Comparison of ENCODE assay signal across 13 cellular contexts in the genomic region with DNA sequence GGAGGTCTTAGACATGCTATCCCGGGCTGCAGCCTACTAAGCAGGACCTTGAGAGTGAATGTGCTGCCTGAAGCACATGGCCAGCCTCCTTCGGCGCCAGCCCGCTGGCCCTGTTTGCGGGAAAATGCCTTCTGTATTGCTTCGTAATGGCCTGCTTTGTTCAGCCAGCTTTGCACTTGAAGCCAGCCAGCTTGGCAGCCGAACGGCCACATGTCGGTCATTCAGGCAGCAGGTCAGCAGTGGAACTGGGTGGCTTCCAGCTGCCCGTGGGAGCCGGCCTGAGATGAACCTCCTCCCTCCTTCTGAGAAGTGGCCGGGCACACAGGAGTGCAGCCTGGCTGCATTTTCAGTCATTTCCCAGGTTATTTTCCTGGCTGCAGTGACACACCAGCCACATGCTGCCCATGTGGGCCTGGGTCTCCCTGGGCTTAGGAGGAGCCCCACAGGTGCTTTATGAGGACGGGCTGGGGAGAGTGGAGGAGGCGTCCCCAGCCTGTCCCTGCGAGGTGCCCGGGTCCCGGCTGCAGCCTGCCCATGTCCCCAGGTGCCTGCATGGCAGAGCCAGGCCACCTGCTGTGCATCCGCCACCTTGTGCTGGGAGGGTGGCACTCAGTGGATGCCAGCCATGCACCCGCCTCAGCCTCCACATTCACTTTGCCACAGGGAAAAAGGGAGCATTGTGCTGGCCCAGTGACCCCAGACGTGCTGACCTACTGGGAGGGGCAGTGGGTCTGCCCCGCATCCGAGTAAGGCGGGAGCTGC.
DNase-seq lines count a peak whose midpoint lies in the region; TF ChIP-seq lines count a peak whose summit lies in the region.
"Had no signal": no experiment of that assay in that cellular context is flagged by ENCODE, and none has a peak within 500 bp of the region (broad histone marks: within the 10 kb centered on the region; RNA-seq: fewer than 3 reads in every experiment).

No MANE protein-coding gene starts in this region.

- H3K27me3 ChIP-seq in NT2/D1 (ENCODE audit: insufficient read depth, insufficient read length) (no peaks in the 10 kb centered on the region), tibial artery (peaks cover 0 to 10% of the 10 kb centered on the region in 2 donors)

- H3K4me1 ChIP-seq in NT2/D1 (ENCODE audit: insufficient read depth, insufficient read length): peaks cover 41% of the 10 kb centered on the region
- H3K4me1 ChIP-seq in tibial artery: peaks cover 0 to 45% (median 10%) of the 10 kb centered on the region in 4 donors

- no peak overlapping the region for H3K27ac Mint-ChIP-seq in Calu3 (ENCODE audit: unreplicated experiment)
- H3K27ac Mint-ChIP-seq: CD8-positive, alpha-beta memory T cell; GM23338; natural killer cell had no signal

- no TSS peak for BruUV-seq in Calu3 (replicated peaks; lab: Mats Ljungman, UMichigan)

- peak overlapping the region; percentile 5 for H3K9ac ChIP-seq in NT2/D1 (ENCODE audit: insufficient read length, low read depth)

- TF ChIP-seq CTCF in tibial artery (IDR thresholded peaks at IDR 0.05): no peak
- TF ChIP-seq CTCF in GM10248 (IDR thresholded peaks at IDR 0.05; ENCODE audit: control extremely low read depth, extremely low read depth, low read depth, missing control alignments): no peak
- TF ChIP-seq CTCF in Calu3 (IDR thresholded peaks at IDR 0.05; ENCODE audit: unreplicated experiment): no peak

- H3K36me3 ChIP-seq in NT2/D1 (ENCODE audit: insufficient read depth, insufficient read length, low read length) (no peaks in the 10 kb centered on the region), tibial artery (no peaks in the 10 kb centered on the region)

- intact Hi-C loops in head of caudate nucleus (cut with DNase I) (no loop called here), tibial artery (cut with DNase I; ENCODE audit: low total_unique reads) (no loop called here), Calu3 (cut with micrococcal nuclease; ENCODE audit: unreplicated experiment) (no loop called here)

- DNase-seq in NT2/D1 (ENCODE audit: low read depth, low spot score): no peak
- DNase-seq in head of caudate nucleus: peak; percentile 43 to 94 (median 82)
- DNase-seq in midbrain (lab: John Stamatoyannopoulos, UW): peak; percentile 91
- DNase-seq in tibial artery: peak; percentile 61 to 95
- DNase-seq in GM10248 (ENCODE audit: extremely low spot score): no peak
- DNase-seq in Calu3: no peak
- DNase-seq in GOT3 (lab: John Stamatoyannopoulos, UW): no peak
- no peak for DNase-seq in NCI-H524 (lab: John Stamatoyannopoulos, UW)
- DNase-seq: activated naive CD4-positive, alpha-beta T cell treated with anti-CD3 and anti-CD28 coated beads, Interleukin-2, amount 50 U/mL, for 16 hours; CD8-positive, alpha-beta memory T cell; natural killer cell had no signal

- H3K4me3 ChIP-seq in NT2/D1 (ENCODE audit: insufficient read length, low read depth) (no peak overlapping the region), tibial artery (no peak overlapping the region)
- H3K4me3 ChIP-seq: GM23338, smooth muscle cell had no signal

- H3K27ac ChIP-seq in tibial artery: peak overlapping the region in 1 of 2 donors; percentile 61

- H3K27me3 Mint-ChIP-seq in Calu3 (ENCODE audit: unreplicated experiment): no peaks in the 10 kb centered on the region

- H3K36me3 Mint-ChIP-seq in Calu3 (ENCODE audit: insufficient read depth, unreplicated experiment): no peaks in the 10 kb centered on the region
- H3K36me3 Mint-ChIP-seq: CD8-positive, alpha-beta memory T cell; natural killer cell had no signal

- POLR2A ChIA-PET in GM10248 (lab: Yijun Ruan, JAX): no interaction called here

- H3K9me3 Mint-ChIP-seq in Calu3 (ENCODE audit: low read depth, unreplicated experiment): no peaks in the 10 kb centered on the region
- H3K9me3 Mint-ChIP-seq: natural killer cell had no signal

- H3K4me1 Mint-ChIP-seq in Calu3 (ENCODE audit: low read depth, unreplicated experiment): no peaks in the 10 kb centered on the region

- H3K4me3 Mint-ChIP-seq in Calu3 (ENCODE audit: low read depth, unreplicated experiment): no peak overlapping the region
- H3K4me3 Mint-ChIP-seq: CD8-positive, alpha-beta memory T cell; GM23338; natural killer cell had no signal

- H3K9me3 ChIP-seq in NT2/D1 (ENCODE audit: insufficient read depth, low read length): no peaks in the 10 kb centered on the region
- no peaks in the 10 kb centered on the region for H3K9me3 ChIP-seq in tibial artery

- CTCF ChIA-PET in GM10248 (lab: Yijun Ruan, JAX) (no interaction called here), Calu3 (lab: Charles Lee) (interaction anchor here (1.1 kb wide), 1 partner anchor 11 kb away, joined by 3 read pairs; no protein-coding TSS in a partner anchor)

Comparison
In these comparisons a context has a peak if more than half of its experiments do, and no peak if none do; other contexts are left out.
1. DNase-seq: peak in head of caudate nucleus (42 of 42), midbrain (single experiment) and tibial artery (2 of 2); none in NT2/D1 (single experiment), GM10248 (single experiment), Calu3 (single experiment), GOT3 (single experiment) and NCI-H524 (0 of 2).